Comparison of ENCODE assay signal across 1 cellular context in the genomic region with DNA sequence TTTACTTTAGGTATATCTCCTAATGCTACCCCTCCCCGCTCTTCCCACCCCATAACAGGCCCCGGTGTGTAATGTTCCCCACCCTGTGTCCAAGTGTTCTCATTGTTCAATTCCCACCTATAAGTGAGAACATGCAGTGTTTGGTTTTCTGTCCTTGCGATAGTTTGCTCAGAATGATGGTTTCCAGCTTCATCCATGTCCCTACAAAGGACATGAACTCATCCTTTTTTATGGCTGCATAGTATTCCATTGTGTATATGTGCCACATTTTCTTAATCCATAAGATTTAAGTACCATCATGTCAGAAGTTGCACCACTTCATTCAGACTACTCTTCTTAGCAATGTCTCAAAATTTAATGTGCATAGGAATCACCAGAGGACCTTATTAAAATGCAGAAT. TPM values are rescaled to one million over a fixed set of nuclear protein-coding genes. Genes with fewer than 3 reads are reported as not detected.
"Had no signal": no experiment of that assay in that cellular context is flagged by ENCODE, and none has a peak within 500 bp of the region (broad histone marks: within the 10 kb centered on the region; RNA-seq: fewer than 3 reads in every experiment).

No MANE protein-coding gene starts in this region.

RNA-seq across cellular contexts. Expression of a gene that starts 5.5 kb away (rescaled TPM):
- total RNA-seq: OCI-LY7 had no signal
